ENCODE assay signal across 8 cellular contexts in genomic region chr1:45585496-45586075, GRCh38. TPM values are rescaled to one million over a fixed set of nuclear protein-coding genes. Genes with fewer than 3 reads are reported as not detected.
DNase-seq lines count a peak whose midpoint lies in the region; ATAC-seq and TF ChIP-seq lines count a peak whose summit lies in the region.

No MANE protein-coding gene starts in this region.

- peaks cover 5% of the 10 kb centered on the region for H3K36me3 Mint-ChIP-seq in activated naive CD4-positive, alpha-beta T cell treated with anti-CD3 and anti-CD28 coated beads, Interleukin-2, amount 50 U/mL, for 24 hours
- peaks cover 4% of the 10 kb centered on the region for H3K36me3 Mint-ChIP-seq in type B pancreatic cell

- H3K4me3 Mint-ChIP-seq in activated naive CD4-positive, alpha-beta T cell treated with anti-CD3 and anti-CD28 coated beads, Interleukin-2, amount 50 U/mL, for 24 hours, result peak overlapping the region; percentile 99
- peak overlapping the region; percentile 98 for H3K4me3 Mint-ChIP-seq in type B pancreatic cell

- H3K4me3 ChIP-seq in adipocyte (ENCODE audit: low read length), result peak overlapping the region; percentile 95
- H3K4me3 ChIP-seq in right lobe of liver, result peak overlapping the region; percentile 85 to 97 (median 94)

- H3K4me1 ChIP-seq in adipocyte (ENCODE audit: control insufficient read depth, insufficient read depth, low read length) (peaks cover 16% of the 10 kb centered on the region), right lobe of liver (peaks cover 0 to 15% (median 3%) of the 10 kb centered on the region in 4 donors)

- TF ChIP-seq CTCF in right lobe of liver (IDR thresholded peaks at IDR 0.05) (no peak), type B pancreatic cell (conservative IDR thresholded peaks at IDR 0.05) (no peak)

- H3K27me3 ChIP-seq in adipocyte (replicated peaks; ENCODE audit: control insufficient read depth, insufficient read depth, low read length) (no peaks in the 10 kb centered on the region), right lobe of liver (no peaks in the 10 kb centered on the region)

- H3K27ac ChIP-seq in right lobe of liver, result no peak overlapping the region

- peak overlapping the region; percentile 63 for H3K27ac Mint-ChIP-seq in activated naive CD4-positive, alpha-beta T cell treated with anti-CD3 and anti-CD28 coated beads, Interleukin-2, amount 50 U/mL, for 24 hours
- peak overlapping the region; percentile 99 for H3K27ac Mint-ChIP-seq in type B pancreatic cell

- H3K4me1 Mint-ChIP-seq in activated naive CD4-positive, alpha-beta T cell treated with anti-CD3 and anti-CD28 coated beads, Interleukin-2, amount 50 U/mL, for 24 hours, result peaks cover 32% of the 10 kb centered on the region
- H3K4me1 Mint-ChIP-seq in type B pancreatic cell (ENCODE audit: unreplicated experiment), result peaks cover 7% of the 10 kb centered on the region

- no peak for TF ChIP-seq POLR2A in right lobe of liver (IDR thresholded peaks at IDR 0.05)

- H3K9ac ChIP-seq in adipocyte (ENCODE audit: low read length), result peak overlapping the region; percentile 63

- WGBS in right lobe of liver (ENCODE audit: insufficient coverage, low coverage, low lambda C conversion rate, missing lambda C conversion rate), result 13% methylated on average over 5 of the region's 7 CpGs

- intact Hi-C loops in right lobe of liver (cut with DNase I) (no loop called here), sciatic nerve (cut with DNase I) (no loop called here)

- no peaks in the 10 kb centered on the region for H3K9me3 ChIP-seq in adipocyte (ENCODE audit: control insufficient read depth, low read length)
- no peaks in the 10 kb centered on the region for H3K9me3 ChIP-seq in right lobe of liver

- H3K36me3 ChIP-seq in adipocyte (ENCODE audit: control insufficient read depth, insufficient read depth, low read length, severe bottlenecking), result no peaks in the 10 kb centered on the region
- H3K36me3 ChIP-seq in right lobe of liver, result no peaks in the 10 kb centered on the region

- ATAC-seq in right lobe of liver, result no peak
- ATAC-seq in sciatic nerve, result no peak
- no peak for ATAC-seq in HG03460 (IDR thresholded peaks at IDR 0.05; ENCODE audit: unreplicated experiment)

- H3K27me3 Mint-ChIP-seq in activated naive CD4-positive, alpha-beta T cell treated with anti-CD3 and anti-CD28 coated beads, Interleukin-2, amount 50 U/mL, for 24 hours, result no peaks in the 10 kb centered on the region
- H3K27me3 Mint-ChIP-seq in type B pancreatic cell, result no peaks in the 10 kb centered on the region

- H3K9me3 Mint-ChIP-seq in activated naive CD4-positive, alpha-beta T cell treated with anti-CD3 and anti-CD28 coated beads, Interleukin-2, amount 50 U/mL, for 24 hours, result no peaks in the 10 kb centered on the region
- H3K9me3 Mint-ChIP-seq in type B pancreatic cell, result no peaks in the 10 kb centered on the region

- no peak for DNase-seq in activated naive CD4-positive, alpha-beta T cell treated with anti-CD3 and anti-CD28 coated beads, Interleukin-2, amount 50 U/mL, for 16 hours
- DNase-seq in adipocyte (ENCODE audit: low read depth), result no peak
- DNase-seq in right lobe of liver, result no peak
- DNase-seq in type B pancreatic cell (ENCODE audit: extremely low spot score, unreplicated experiment), result peak; percentile 42
- DNase-seq in NCI-H1048 (lab: John Stamatoyannopoulos, UW), result no peak
- DNase-seq in sciatic nerve (ENCODE audit: low spot score), result no peak

RNA-seq across cellular contexts. Expression of gene NASP, which starts 1.7 kb away (rescaled TPM):
- 10 to 100 TPM; 21.8 to 31.9 (median 26.1) TPM for total RNA-seq in right lobe of liver
- 104 and 269 TPM in 2 replicates for total RNA-seq in type B pancreatic cell (ENCODE audit: low replicate concordance)
- 66.8 TPM for total RNA-seq in sciatic nerve

RNA-seq across cellular contexts. Expression of gene AKR1A1, which starts 35.0 kb away (rescaled TPM):
- total RNA-seq in right lobe of liver, result 100 to 1,000 TPM; 115 to 308 (median 220) TPM
- total RNA-seq in type B pancreatic cell (ENCODE audit: low replicate concordance), result 179 and 185 TPM in 2 replicates
- 96.3 TPM for total RNA-seq in sciatic nerve

RNA-seq across cellular contexts. Expression of gene CCDC17, which starts 38.3 kb away (rescaled TPM):
- total RNA-seq in right lobe of liver (1 to 10 TPM in 5 of 6 experiments, under 1 TPM in 1; 0.81 to 3.1 (median 1.9) TPM), type B pancreatic cell (ENCODE audit: low replicate concordance) (2.0 and 3.6 TPM in 2 replicates), sciatic nerve (5.2 TPM)
